Comparison of ENCODE assay signal across 8 cellular contexts in the genomic region with DNA sequence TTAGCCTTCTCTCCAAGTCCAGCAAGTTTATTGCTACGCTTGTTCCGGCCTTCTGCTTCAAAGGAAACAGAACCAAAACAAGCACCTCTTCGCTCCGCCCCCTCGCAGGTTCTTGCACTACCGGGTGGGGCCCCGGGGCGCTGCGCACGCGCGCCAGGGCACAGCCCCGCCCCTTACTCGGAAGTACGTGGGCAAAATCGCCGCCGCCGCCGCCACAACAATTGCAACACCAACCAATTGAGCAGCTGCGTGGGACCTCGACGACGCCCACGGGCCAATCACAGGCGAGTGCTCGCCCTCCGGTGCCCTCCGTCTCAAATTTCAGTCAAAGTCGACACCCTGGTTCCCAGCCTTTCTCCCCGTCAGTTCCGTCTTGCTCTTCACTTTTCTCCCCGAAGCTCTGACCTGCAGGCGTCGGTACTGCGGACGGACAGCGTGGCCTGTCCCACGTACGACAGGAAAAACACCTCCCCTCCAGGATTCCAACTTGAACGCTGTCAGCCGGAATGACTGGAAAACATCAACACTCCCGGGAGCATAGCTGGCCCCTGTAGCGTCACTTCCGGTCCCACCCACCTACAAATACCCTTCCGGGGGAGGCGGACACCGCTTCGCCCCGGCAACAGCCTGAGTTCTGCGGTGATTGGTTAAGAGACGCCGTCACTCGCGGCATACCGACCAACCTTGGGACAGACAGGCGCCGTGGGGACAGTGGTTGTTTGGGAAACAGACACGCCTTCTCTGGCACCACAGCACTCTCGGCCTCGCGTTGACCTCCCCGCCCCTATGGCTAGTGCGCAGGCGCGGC. TPM values are rescaled to one million over a fixed set of nuclear protein-coding genes. Genes with fewer than 3 reads are reported as not detected.
DNase-seq lines count a peak whose midpoint lies in the region; ATAC-seq and TF ChIP-seq lines count a peak whose summit lies in the region.

No MANE protein-coding gene starts in this region.

- peak; percentile 91 for ATAC-seq in stimulated activated naive CD8-positive, alpha-beta T cell treated with anti-CD3 and anti-CD28 coated beads, Interleukin-15, amount 100 ng/mL, for 72 hours

- DNase-seq in G401 (ENCODE audit: low spot score) (peak; percentile 97), HCEC 1CT (peak; percentile 95), MM.1S (peak; percentile 95), SHP77 treated with DMSO at 0.1 percent for 48 hours (lab: John Stamatoyannopoulos, UW) (peak; percentile 78), activated gamma-delta T cell treated with Interleukin-2 at 50 U/mL for 16 hours (peak; percentile 90), fibroblast of villous mesenchyme (ENCODE audit: low read depth) (peak; percentile 99)
- peak; percentile 92 to 95 for DNase-seq in stimulated activated naive CD8-positive, alpha-beta T cell treated with anti-CD3 and anti-CD28 coated beads, Interleukin-15, amount 100 ng/mL, for 72 hours

- H3K9me3 Mint-ChIP-seq in stimulated activated naive CD8-positive, alpha-beta T cell treated with anti-CD3 and anti-CD28 coated beads, Interleukin-15, amount 100 ng/mL, for 72 hours, result no peaks in the 10 kb centered on the region

- H3K79me2 ChIP-seq in MM.1S (ENCODE audit: low read length), result peaks cover 45% of the 10 kb centered on the region
- H3K79me2 ChIP-seq in neural cell (replicated peaks; ENCODE audit: insufficient read depth, low read length), result peaks cover 25% of the 10 kb centered on the region

- H3K4me1 Mint-ChIP-seq in stimulated activated naive CD8-positive, alpha-beta T cell treated with anti-CD3 and anti-CD28 coated beads, Interleukin-15, amount 100 ng/mL, for 72 hours, result peaks cover 33% of the 10 kb centered on the region

- H3K27me3 ChIP-seq in MM.1S (replicated peaks; ENCODE audit: insufficient read depth, low read length), result no peaks in the 10 kb centered on the region
- H3K27me3 ChIP-seq in neural cell (ENCODE audit: insufficient read depth, low read depth, low read length), result no peaks in the 10 kb centered on the region

- peaks cover 32% of the 10 kb centered on the region for H3K4me1 ChIP-seq in MM.1S (ENCODE audit: low read length)

- no peak for TF ChIP-seq RAD21 in neural cell (conservative IDR thresholded peaks at IDR 0.05)

- H3K36me3 ChIP-seq in MM.1S (replicated peaks; ENCODE audit: insufficient read depth, low read length), result no peaks in the 10 kb centered on the region
- no peaks in the 10 kb centered on the region for H3K36me3 ChIP-seq in neural cell (ENCODE audit: insufficient read depth, low read length)

- H4K20me1 ChIP-seq in MM.1S (ENCODE audit: insufficient read depth, low read length) (no peaks in the 10 kb centered on the region), neural cell (ENCODE audit: insufficient read depth) (no peaks in the 10 kb centered on the region)

- H3K9ac ChIP-seq in MM.1S (ENCODE audit: low read length) (peak overlapping the region; percentile 92), neural cell (ENCODE audit: low read length) (peak overlapping the region; percentile 87)

- H3K4me3 Mint-ChIP-seq in stimulated activated naive CD8-positive, alpha-beta T cell treated with anti-CD3 and anti-CD28 coated beads, Interleukin-15, amount 100 ng/mL, for 72 hours, result peak overlapping the region; percentile 98 to 99

- in situ Hi-C loops in G401 (cut with HindIII; ENCODE audit: low sequenced_read_pairs), result no loop called here

- no peak for TF ChIP-seq CTCF in MM.1S (IDR thresholded peaks at IDR 0.05; ENCODE audit: low read length)
- no peak for TF ChIP-seq CTCF in fibroblast of villous mesenchyme (IDR thresholded peaks at IDR 0.05; ENCODE audit: insufficient read depth, low read depth, low read length)
- TF ChIP-seq CTCF in neural cell (IDR thresholded peaks at IDR 0.05; ENCODE audit: poor library complexity, severe bottlenecking), result no peak

- H2AFZ ChIP-seq in MM.1S (ENCODE audit: low read length), result peak overlapping the region; percentile 23; the same call in 1 of the 2 replicates
- peak overlapping the region; percentile 40 for H2AFZ ChIP-seq in neural cell (ENCODE audit: low read depth, low read length)

- H3K9me2 ChIP-seq in MM.1S (replicated peaks; ENCODE audit: insufficient read depth, low read length) (no peaks in the 10 kb centered on the region), neural cell (ENCODE audit: insufficient read depth, low read length) (no peaks in the 10 kb centered on the region)

- H3K27me3 Mint-ChIP-seq in stimulated activated naive CD8-positive, alpha-beta T cell treated with anti-CD3 and anti-CD28 coated beads, Interleukin-15, amount 100 ng/mL, for 72 hours, result no peaks in the 10 kb centered on the region

- H3K4me2 ChIP-seq in MM.1S (ENCODE audit: low read depth, low read length) (peak overlapping the region; percentile 49; the same call in 1 of the 2 replicates), neural cell (ENCODE audit: low read length) (no peak overlapping the region)

- H3K4me3 ChIP-seq in MM.1S (ENCODE audit: low read length) (peak overlapping the region; percentile 85), fibroblast of villous mesenchyme (ENCODE audit: low read depth, low read length) (peak overlapping the region; percentile 68), neural cell (ENCODE audit: low read length) (peak overlapping the region; percentile 76)

- H3K9me3 ChIP-seq in MM.1S (replicated peaks; ENCODE audit: insufficient read depth, low read length) (no peaks in the 10 kb centered on the region), neural cell (ENCODE audit: low read length) (no peaks in the 10 kb centered on the region)

- peak; percentile 83 for TF ChIP-seq EP300 in neural cell (conservative IDR thresholded peaks at IDR 0.05; ENCODE audit: poor library complexity, severe bottlenecking)

- H3F3A ChIP-seq in MM.1S (ENCODE audit: insufficient read depth, low read length) (peaks cover 3% of the 10 kb centered on the region), neural cell (ENCODE audit: insufficient read depth, low read length, poor library complexity, severe bottlenecking) (no peaks in the 10 kb centered on the region)

- peak overlapping the region; percentile 100 for H3K27ac ChIP-seq in MM.1S (ENCODE audit: low read length)
- H3K27ac ChIP-seq in neural cell (ENCODE audit: low read length), result peak overlapping the region; percentile 96

- H3K27ac Mint-ChIP-seq in stimulated activated naive CD8-positive, alpha-beta T cell treated with anti-CD3 and anti-CD28 coated beads, Interleukin-15, amount 100 ng/mL, for 72 hours, result peak overlapping the region; percentile 100

TF ChIP-seq in neural cell, 6 proteins besides CTCF, POLR2A, EP300 and RAD21:
- TF ChIP-seq REST (IDR thresholded peaks at IDR 0.05; ENCODE audit: borderline replicate concordance) (peak; percentile 57), MXI1 (conservative IDR thresholded peaks at IDR 0.05; ENCODE audit: poor library complexity, severe bottlenecking) (peak; percentile 33), TAF1 (IDR thresholded peaks at IDR 0.05; ENCODE audit: low read depth) (no peak), POLR2AphosphoS5 (IDR thresholded peaks at IDR 0.05) (peak; percentile 79), SMC3 (conservative IDR thresholded peaks at IDR 0.05; ENCODE audit: poor library complexity) (no peak), EZH2 (IDR thresholded peaks at IDR 0.05; ENCODE audit: borderline replicate concordance, insufficient read depth, low read length, poor library complexity, severe bottlenecking) (no peak)

RNA-seq across cellular contexts. Expression of gene OTUD5, which starts 0.6 kb away (rescaled TPM):
- 70.5 and 75.2 TPM in 2 replicates for total RNA-seq in G401 (2014; rRNA removed; shearing (Covaris generic))
- 24.2 and 28.5 TPM in 2 replicates for total RNA-seq in fibroblast of villous mesenchyme
- 34.3 and 35.9 TPM in 2 replicates for polyA plus RNA-seq in neural cell
- 34.8 and 35.0 TPM in 2 replicates for polyA minus RNA-seq in neural cell

RNA-seq across cellular contexts. Expression of gene KCND1, which starts 13.6 kb away (rescaled TPM):
- 0.37 and 0.44 TPM in 2 replicates for total RNA-seq in G401 (2014; rRNA removed; shearing (Covaris generic))
- 0.32 and 2.6 TPM in 2 replicates for total RNA-seq in fibroblast of villous mesenchyme
- 3.7 and 4.8 TPM in 2 replicates for polyA plus RNA-seq in neural cell
- polyA minus RNA-seq in neural cell, result 1.2 and 2.7 TPM in 2 replicates

RNA-seq across cellular contexts. Expression of gene PIM2, which starts 39.2 kb away (rescaled TPM):
- total RNA-seq in G401 (2014; rRNA removed; shearing (Covaris generic)), result 14.6 and 20.6 TPM in 2 replicates
- 4.5 and 12.5 TPM in 2 replicates for total RNA-seq in fibroblast of villous mesenchyme
- 8.9 and 11.1 TPM in 2 replicates for polyA plus RNA-seq in neural cell
- 6.4 and 11.7 TPM in 2 replicates for polyA minus RNA-seq in neural cell

RNA-seq across cellular contexts. Expression of gene GRIPAP1, which starts 44.0 kb away (rescaled TPM):
- total RNA-seq in G401 (2014; rRNA removed; shearing (Covaris generic)), result 19.1 and 22.9 TPM in 2 replicates
- 14.2 and 14.5 TPM in 2 replicates for total RNA-seq in fibroblast of villous mesenchyme
- 134 and 138 TPM in 2 replicates for polyA plus RNA-seq in neural cell
- polyA minus RNA-seq in neural cell, result 60.4 and 62.6 TPM in 2 replicates

RNA-seq across cellular contexts. Expression of gene SLC35A2, which starts 46.6 kb away (rescaled TPM):
- 10.1 and 15.7 TPM in 2 replicates for total RNA-seq in G401 (2014; rRNA removed; shearing (Covaris generic))
- 17.1 and 25.5 TPM in 2 replicates for total RNA-seq in fibroblast of villous mesenchyme
- 20.7 and 25.3 TPM in 2 replicates for polyA plus RNA-seq in neural cell
- 14.5 and 15.8 TPM in 2 replicates for polyA minus RNA-seq in neural cell

Comparison
In these comparisons a context has a peak if more than half of its experiments do, and no peak if none do; other contexts are left out.
1. Peak in every context shown above with its lines: DNase-seq, ATAC-seq, H3K4me3 ChIP-seq and H3K27ac ChIP-seq.